35 cellular contexts compared by ENCODE assay signal in the genomic region with DNA sequence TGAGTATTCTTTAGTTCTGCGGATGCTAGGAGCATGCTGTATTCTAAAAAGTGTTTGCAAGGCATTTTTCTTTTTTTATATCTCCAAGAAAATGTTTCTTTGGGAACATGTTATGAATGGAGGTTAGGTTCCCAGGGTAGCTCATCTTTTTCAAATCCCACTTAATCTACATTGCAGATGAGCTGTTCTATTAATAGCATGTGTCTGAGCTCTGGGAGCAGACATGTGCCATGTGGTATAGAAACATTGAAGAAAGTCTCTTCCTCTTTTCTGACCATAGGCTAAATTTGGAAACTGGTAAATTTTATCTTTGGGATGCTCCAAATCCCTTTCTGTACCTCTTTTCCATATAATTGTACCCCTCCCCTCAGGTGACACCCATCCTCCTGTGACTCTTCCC. TPM values are rescaled to one million over a fixed set of nuclear protein-coding genes. Genes with fewer than 3 reads are reported as not detected.
DNase-seq lines count a peak whose midpoint lies in the region; ATAC-seq, FAIRE-seq and TF ChIP-seq lines count a peak whose summit lies in the region.
"Had no signal": no experiment of that assay in that cellular context is flagged by ENCODE, and none has a peak within 500 bp of the region (broad histone marks: within the 10 kb centered on the region; RNA-seq: fewer than 3 reads in every experiment).

No MANE protein-coding gene starts in this region.

- TF ChIP-seq POLR2A in heart left ventricle (IDR thresholded peaks at IDR 0.05), result no peak

- H3K9me3 ChIP-seq in heart left ventricle (no peaks in the 10 kb centered on the region), SK-N-MC (ENCODE audit: low read depth, low read length) (no peaks in the 10 kb centered on the region), pancreas (no peaks in the 10 kb centered on the region)
- H3K9me3 ChIP-seq: esophagus muscularis mucosa, MG63, neutrophil, prostate gland, sigmoid colon, SK-N-SH, transverse colon had no signal

- no peaks in the 10 kb centered on the region for H3K27me3 ChIP-seq in heart left ventricle
- H3K27me3 ChIP-seq in pancreas, result peaks cover 0 to 5% (median 0%) of the 10 kb centered on the region in 4 donors
- H3K27me3 ChIP-seq: brain microvascular endothelial cell, esophagus muscularis mucosa, foreskin keratinocyte, MG63, neutrophil, sigmoid colon, transverse colon had no signal

- DNase-seq in left ventricle myocardium superior, result no peak
- no peak for DNase-seq in heart left ventricle
- DNase-seq in Kasumi-1 (lab: John Stamatoyannopoulos, UW), result peak; percentile 41 to 57
- peak; percentile 47 for DNase-seq in SK-N-MC (ENCODE audit: low read depth, low spot score)
- peak; percentile 18 for DNase-seq in superior temporal gyrus (ENCODE audit: extremely low spot score)
- DNase-seq in pancreas, result no peak
- no peak for DNase-seq in activated CD4-positive, alpha-beta T cell treated with anti-CD3 and anti-CD28 coated beads for 48 hours
- DNase-seq in KG1 (lab: John Stamatoyannopoulos, UW), result no peak
- DNase-seq: ACHN; activated CD4-positive, alpha-beta memory T cell treated with anti-CD3 and anti-CD28 coated beads, Interleukin-2, amount 10 ng/mL, durations not matched to agents 7 days and 5 days; activated CD8-positive, alpha-beta memory T cell treated with anti-CD3 and anti-CD28 coated beads, Interleukin-2, amount 50 U/mL, for 4 hours; activated naive CD4-positive, alpha-beta T cell treated with anti-CD3 and anti-CD28 coated beads, Interleukin-2, amount 10 ng/mL, durations not matched to agents 7 days and 5 days; brain microvascular endothelial cell; CD8-positive, alpha-beta memory T cell; cerebellar nuclear complex; foreskin keratinocyte; head of caudate nucleus; MG63; midbrain; naive B cell; NCI-H1436 treated with DMSO at 0.1 percent for 48 hours; NCI-H2081 treated with DMSO at 0.1 percent for 48 hours; NCI-H345; NCI-H69; sigmoid colon; SK-N-SH; stimulated activated CD4-positive, alpha-beta T cell treated with anti-CD3 and anti-CD28 coated beads, Interleukin-4, amount 100 ng/mL, for 24 hours; T-helper 2 cell; transverse colon had no signal

- H3K4me3 ChIP-seq in heart left ventricle (no peak overlapping the region), SK-N-MC (peak overlapping the region; percentile 58), pancreas (no peak overlapping the region)
- H3K4me3 ChIP-seq: esophagus muscularis mucosa, MG63, prostate gland, sigmoid colon, transverse colon had no signal

- peaks cover 0 to 15% (median 5%) of the 10 kb centered on the region in 12 donors for H3K4me1 ChIP-seq in heart left ventricle
- H3K4me1 ChIP-seq in pancreas, result no peaks in the 10 kb centered on the region
- H3K4me1 ChIP-seq: prostate gland, sigmoid colon had no signal

- no peak overlapping the region for H3K27ac ChIP-seq in heart left ventricle
- H3K27ac ChIP-seq in SK-N-MC, result peak overlapping the region; percentile 89
- H3K27ac ChIP-seq in pancreas, result no peak overlapping the region
- H3K27ac ChIP-seq: brain microvascular endothelial cell, esophagus muscularis mucosa, foreskin keratinocyte, neutrophil, prostate gland, sigmoid colon, transverse colon had no signal

- FAIRE-seq in pancreas (lab: Jason Lieb, UNC), result no peak
- FAIRE-seq: endometrium, keratinocyte had no signal

- no peaks in the 10 kb centered on the region for H3K36me3 ChIP-seq in heart left ventricle
- H3K36me3 ChIP-seq in SK-N-MC (ENCODE audit: insufficient read depth, low read length), result no peaks in the 10 kb centered on the region
- no peaks in the 10 kb centered on the region for H3K36me3 ChIP-seq in pancreas
- H3K36me3 ChIP-seq: brain microvascular endothelial cell, esophagus muscularis mucosa, MG63, neutrophil, prostate gland, sigmoid colon, transverse colon had no signal

- peak; percentile 28 for ATAC-seq in left ventricle myocardium superior
- no peak for ATAC-seq in heart left ventricle
- no peak for ATAC-seq in pancreas
- ATAC-seq: activated CD4-positive, CD25-positive, alpha-beta regulatory T cell treated with anti-CD3 and anti-CD28 coated beads, Interleukin-2, amount 50 U/mL, for 24 hours; foreskin keratinocyte had no signal

- intact Hi-C loops in left ventricle myocardium superior (cut with micrococcal nuclease), result no loop called here
- intact Hi-C loops in heart left ventricle (cut with DNase I), result no loop called here
- intact Hi-C loops in pancreas (cut with DNase I), result no loop called here

- H3K9ac ChIP-seq in SK-N-MC (ENCODE audit: insufficient read length), result no peak overlapping the region
- H3K9ac ChIP-seq: SK-N-SH had no signal

- 72 to 81% (median 76%) methylated on average over 1 of the region's 1 CpG for WGBS in heart left ventricle, 4 donors
- 66 to 87% methylated on average over 1 of the region's 1 CpG for WGBS in pancreas, 2 donors

- TF ChIP-seq CTCF in heart left ventricle (IDR thresholded peaks at IDR 0.05) (no peak), pancreas (IDR thresholded peaks at IDR 0.05) (no peak)

RNA-seq across cellular contexts. Expression of a gene that starts 23.2 kb away (rescaled TPM):
- total RNA-seq in left ventricle myocardium superior, result 9.8 TPM
- total RNA-seq in heart left ventricle, result 10 to 100 TPM in 8 of 9 donors, 1 to 10 TPM in 1; 9.0 to 18.8 (median 14.3) TPM
- 1 to 10 TPM; 3.7 TPM for polyA plus RNA-seq in heart left ventricle
- 10 to 100 TPM in 1 of 6 donors, 1 to 10 TPM in 5; 5.7 to 10.0 (median 6.0) TPM for total RNA-seq in pancreas
- polyA plus RNA-seq in pancreas, result 1 to 10 TPM; 1.9 to 3.3 TPM

Comparison
In these comparisons a context has a peak if more than half of its experiments do, and no peak if none do; other contexts are left out.
1. DNase-seq: peak in Kasumi-1 (2 of 2), SK-N-MC (single experiment) and superior temporal gyrus (single experiment); none in left ventricle myocardium superior (single experiment), heart left ventricle (0 of 5), pancreas (0 of 6), activated CD4-positive, alpha-beta T cell treated with anti-CD3 and anti-CD28 coated beads for 48 hours (single experiment) and KG1 (single experiment).